ENCODE assay signal across 8 cellular contexts in the genomic region with DNA sequence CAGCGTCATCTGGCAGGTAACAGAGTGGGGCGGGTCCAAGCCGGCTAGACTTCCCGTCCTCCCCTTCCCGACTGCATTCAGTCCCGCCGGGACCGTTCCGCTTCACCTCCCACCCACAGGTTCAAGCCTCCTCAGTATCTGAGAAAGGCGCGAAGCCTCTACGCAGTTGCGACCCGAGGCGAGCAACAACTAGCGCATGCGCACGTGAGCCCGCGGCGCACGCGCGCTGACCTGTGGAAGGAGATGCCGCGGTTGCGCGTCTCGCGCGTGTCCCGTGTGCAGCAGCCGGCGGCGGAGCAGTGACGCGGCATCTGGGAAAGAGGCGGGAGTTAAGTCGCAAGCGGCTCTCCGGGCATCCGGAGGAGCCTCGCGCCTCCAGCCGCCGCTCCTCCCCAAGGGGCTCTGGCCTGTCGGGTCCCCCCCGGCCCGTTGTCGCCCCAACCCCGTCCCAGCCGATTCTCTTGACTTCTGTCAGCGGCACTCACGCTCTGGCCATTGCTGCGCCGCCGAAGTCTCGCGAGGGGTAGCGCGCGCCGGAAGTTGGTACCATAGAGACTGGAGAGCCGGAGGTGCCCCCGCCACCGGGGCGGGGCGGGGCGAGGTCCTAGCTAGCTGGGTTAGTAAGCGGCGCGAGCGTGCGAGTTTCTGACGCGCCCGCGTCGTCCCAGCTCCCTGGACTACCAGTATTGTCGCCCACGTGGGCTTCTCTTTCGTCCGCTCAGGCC. TPM values are rescaled to one million over a fixed set of nuclear protein-coding genes. Genes with fewer than 3 reads are reported as not detected.
DNase-seq lines count a peak whose midpoint lies in the region; ATAC-seq, FAIRE-seq and TF ChIP-seq lines count a peak whose summit lies in the region.

A gene with protein sequence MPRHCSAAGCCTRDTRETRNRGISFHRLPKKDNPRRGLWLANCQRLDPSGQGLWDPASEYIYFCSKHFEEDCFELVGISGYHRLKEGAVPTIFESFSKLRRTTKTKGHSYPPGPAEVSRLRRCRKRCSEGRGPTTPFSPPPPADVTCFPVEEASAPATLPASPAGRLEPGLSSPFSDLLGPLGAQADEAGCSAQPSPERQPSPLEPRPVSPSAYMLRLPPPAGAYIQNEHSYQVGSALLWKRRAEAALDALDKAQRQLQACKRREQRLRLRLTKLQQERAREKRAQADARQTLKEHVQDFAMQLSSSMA (minus strand): TSS at position 518 of the 725 bp plus-strand sequence. CDS start 207 bp downstream, at position 311.

- FAIRE-seq in H1 (lab: Jason Lieb, UNC): no peak

- H3K27me3 ChIP-seq in H1 (replicated peaks in 1 of 4; ENCODE audit: control insufficient read depth in 3 of 4, extremely low read depth in 1 of 4, insufficient read depth in 3 of 4, low read length in 3 of 4): no peaks in the 10 kb centered on the region
- no peaks in the 10 kb centered on the region for H3K27me3 ChIP-seq in mesenchymal stem cell (ENCODE audit: control insufficient read depth in 1 of 2, insufficient read depth in 1 of 2, low read length in 2 of 2)

- H3K4ac ChIP-seq in H1 (replicated peaks; ENCODE audit: insufficient read length, low read depth, low read length): peak within 1 kb of the TSS; percentile 97
- H3K4ac ChIP-seq in mesenchymal stem cell (ENCODE audit: low read depth in 1 of 2, low read length in 2 of 2): peak within 1 kb of the TSS; percentile 62 to 91

- H3K18ac ChIP-seq in H1 (ENCODE audit: extremely low read depth, low read length) (peak within 1 kb of the TSS; percentile 78), mesenchymal stem cell (ENCODE audit: low read depth in 1 of 2, low read length in 2 of 2) (peak within 1 kb of the TSS; percentile 95 to 99)

- H3K9me3 ChIP-seq in H1 (ENCODE audit: insufficient read depth in 2 of 2, low read depth in 1 of 2, low read length in 1 of 2) (no peaks in the 10 kb centered on the region), mesenchymal stem cell (ENCODE audit: control insufficient read depth, low read length) (no peaks in the 10 kb centered on the region)

- H3K36me3 ChIP-seq in H1 (ENCODE audit: control insufficient read depth in 2 of 4, insufficient read depth in 4 of 4, low read length in 3 of 4) (peaks cover 2 to 7% (median 4%) of the 10 kb centered on the region in 4 experiments; a peak in 4 of 8 replicates), mesenchymal stem cell (ENCODE audit: control insufficient read depth in 1 of 2, insufficient read depth in 2 of 2, low read depth in 1 of 2, low read length in 2 of 2) (peaks cover 40 to 42% of the 10 kb centered on the region in 2 experiments)

- no peak within 1 kb of the TSS for H3K23ac ChIP-seq in H1 (ENCODE audit: insufficient read length)
- peak within 1 kb of the TSS; percentile 41 to 69 for H3K23ac ChIP-seq in mesenchymal stem cell (ENCODE audit: low read length in 2 of 2)

- H3K4me2 ChIP-seq in H1 (ENCODE audit: insufficient read depth in 1 of 2, low read depth in 2 of 2, low read length in 2 of 2): peak within 1 kb of the TSS; percentile 73 to 82
- peak within 1 kb of the TSS; percentile 92 for H3K4me2 ChIP-seq in mesenchymal stem cell (ENCODE audit: low read length, poor library complexity, severe bottlenecking)

- TF ChIP-seq POLR2A in H1 (IDR thresholded peaks at IDR 0.05; ENCODE audit: control extremely low read depth in 1 of 2, low read depth in 2 of 2, low read length in 2 of 2): peak; percentile 64 to 73

- peak; percentile 84 for ATAC-seq in GM21390 (IDR thresholded peaks at IDR 0.05; ENCODE audit: unreplicated experiment)

- H3K4me3 ChIP-seq in H1 (ENCODE audit: extremely low read depth in 1 of 4, insufficient read depth in 2 of 4, low read depth in 3 of 4, low read length in 4 of 4) (peak within 1 kb of the TSS; percentile 64 to 99 (median 83)), mesenchymal stem cell (ENCODE audit: insufficient read depth in 1 of 2, low read depth in 1 of 2, low read length in 2 of 2) (peak within 1 kb of the TSS; percentile 70 to 90)

- H2AFZ ChIP-seq in H1 (ENCODE audit: low read length) (0 out of 2 replicates have a peak within 1 kb of the TSS, but pooled peaks have one; percentile 25), mesenchymal stem cell (ENCODE audit: low read depth, low read length) (peak within 1 kb of the TSS; percentile 87)

- H2BK12ac ChIP-seq in H1 (ENCODE audit: low read depth, low read length): 0 out of 2 replicates have a peak within 1 kb of the TSS, but pooled peaks have one; percentile 75
- peak within 1 kb of the TSS; percentile 46 to 93 for H2BK12ac ChIP-seq in mesenchymal stem cell (ENCODE audit: low read length in 2 of 2)

- H3K23me2 ChIP-seq in H1 (ENCODE audit: low read depth, low read length): peaks cover 12% of the 10 kb centered on the region; the same call in 1 of the 2 replicates

- DNase-seq in Caki2 (ENCODE audit: low read depth) (peak; percentile 97), HUDEP-2 (lab: John Stamatoyannopoulos, UW; ENCODE audit: unreplicated experiment in 76 of 76) (peak in 74 of 76 experiments; percentile 56 to 96 (median 90)), NOMO-1 treated with dmso at 0.1 percent for 144 hours (lab: John Stamatoyannopoulos, UW; ENCODE audit: unreplicated experiment) (peak; percentile 98), H1 (ENCODE audit: low read depth in 1 of 2, low spot score in 2 of 2) (peak; percentile 65 to 95), mesenchymal stem cell (peak; percentile 98)
- DNase-seq in activated CD8-positive, alpha-beta memory T cell treated with anti-CD3 and anti-CD28 coated beads for 48 hours (ENCODE audit: low read depth in 2 of 3, low spot score in 2 of 3): peak; percentile 90 to 92 (median 90)
- peak; percentile 96 for DNase-seq in stimulated activated CD8-positive, alpha-beta memory T cell treated with anti-CD3 and anti-CD28 coated beads, Interleukin-12 subunit alpha, Interleukin-12 subunit beta, amount 100 ng/mL, for 24 hours (ENCODE audit: extremely low read depth)

- H3K9ac ChIP-seq in H1 (replicated peaks in 1 of 4; ENCODE audit: extremely low read depth in 1 of 4, low read depth in 3 of 4, low read length in 3 of 4): peak within 1 kb of the TSS; percentile 66 to 86 (median 82)
- H3K9ac ChIP-seq in mesenchymal stem cell (ENCODE audit: low read length): peak within 1 kb of the TSS; percentile 99

- H4K5ac ChIP-seq in H1 (ENCODE audit: insufficient read length, low read depth, low read length): peak within 1 kb of the TSS; percentile 97

- H2BK20ac ChIP-seq in H1 (ENCODE audit: low read length): no peak within 1 kb of the TSS

- H3K14ac ChIP-seq in H1 (ENCODE audit: insufficient read length) (no peak within 1 kb of the TSS), mesenchymal stem cell (ENCODE audit: low read length in 2 of 2) (peak within 1 kb of the TSS in 1 of 2 experiments; percentile 94)

- H4K91ac ChIP-seq in H1 (replicated peaks; ENCODE audit: insufficient read length, low read length) (peak within 1 kb of the TSS; percentile 91), mesenchymal stem cell (ENCODE audit: low read length) (peak within 1 kb of the TSS; percentile 94)

- peak within 1 kb of the TSS; percentile 77 for H3K56ac ChIP-seq in H1 (replicated peaks; ENCODE audit: insufficient read length, low read depth, low read length)

- H4K20me1 ChIP-seq in H1 (replicated peaks in 1 of 2; ENCODE audit: control insufficient read depth in 1 of 2, insufficient read depth in 2 of 2, low read length in 2 of 2): peaks cover 6 to 9% of the 10 kb centered on the region in 2 experiments

- TF ChIP-seq CTCF in H1 (IDR thresholded peaks at IDR 0.05; ENCODE audit: control extremely low read depth in 1 of 3, insufficient read depth in 1 of 3, low read depth in 1 of 3, low read length in 3 of 3): no peak

- H2BK120ac ChIP-seq in H1 (replicated peaks; ENCODE audit: low read depth, low read length): no peak within 1 kb of the TSS
- H2BK120ac ChIP-seq in mesenchymal stem cell (ENCODE audit: low read depth, low read length): peak within 1 kb of the TSS; percentile 81

- H3K79me2 ChIP-seq in H1 (ENCODE audit: control insufficient read depth in 1 of 2, insufficient read depth in 2 of 2, low read length in 2 of 2): no peaks in the 10 kb centered on the region; a peak in 1 of 4 replicates

- POLR2A ChIA-PET in H1 (lab: Charles Lee; ENCODE audit: partially characterized antibody): interaction anchor here (0.9 to 5.5 kb wide), 8 partner anchors 10 to 116 kb away, joined by 4 to 45 read pairs (median 6); partner anchors contain the start of gene LZTR1

- CTCF ChIA-PET in H1 (lab: Charles Lee; ENCODE audit: partially characterized antibody): interaction anchor here (0.8 to 3.0 kb wide), 10 partner anchors 16 to 407 kb away, joined by 3 to 13 read pairs (median 4); partner anchors contain the start of genes AIFM3 and LZTR1

- H2AK5ac ChIP-seq in H1 (ENCODE audit: low read depth, low read length) (no peak within 1 kb of the TSS), mesenchymal stem cell (ENCODE audit: low read length, severe bottlenecking) (peak within 1 kb of the TSS; percentile 54)

- H2BK5ac ChIP-seq in H1 (ENCODE audit: low read depth, low read length): peak within 1 kb of the TSS; percentile 78
- peak within 1 kb of the TSS; percentile 94 for H2BK5ac ChIP-seq in mesenchymal stem cell (ENCODE audit: low read depth, low read length, poor library complexity, severe bottlenecking)

- 2% methylated on average over 77 of the region's 83 CpGs; no CpG with 5 or more reads in 1 of the 2 experiments for WGBS in H1 (ENCODE audit: extremely low coverage in 1 of 2, insufficient coverage in 1 of 2, insufficient read length in 1 of 2, insufficient replicate concordance in 2 of 2, low coverage in 1 of 2, low lambda C conversion rate in 2 of 2, missing lambda C conversion rate in 1 of 2), 2 experiments
- WGBS in mesenchymal stem cell: under 1% methylated on average over 72 of the region's 83 CpGs

- H3K4me1 ChIP-seq in H1 (replicated peaks in 1 of 4; ENCODE audit: control insufficient read depth in 3 of 4, insufficient read depth in 4 of 4, low read length in 3 of 4): peaks cover 0 to 12% (median 8%) of the 10 kb centered on the region in 4 experiments; a peak in 5 of 7 replicates
- peaks cover 34% of the 10 kb centered on the region for H3K4me1 ChIP-seq in mesenchymal stem cell (ENCODE audit: control insufficient read depth, insufficient read depth, low read depth, low read length)

- H4K8ac ChIP-seq in H1 (ENCODE audit: extremely low read depth, insufficient read depth, low read length) (peak within 1 kb of the TSS; percentile 92), mesenchymal stem cell (ENCODE audit: low read length) (peak within 1 kb of the TSS; percentile 98)

- no peak for TF ChIP-seq RAD21 in H1 (IDR thresholded peaks at IDR 0.05 in 1 of 2, conservative IDR thresholded peaks at IDR 0.05 in 1 of 2; ENCODE audit: low read depth in 2 of 2, low read length in 2 of 2)

- H2BK15ac ChIP-seq in H1 (ENCODE audit: low read length) (0 out of 2 replicates have a peak within 1 kb of the TSS, but pooled peaks have one; percentile 29), mesenchymal stem cell (ENCODE audit: low read depth, poor library complexity, severe bottlenecking) (peak within 1 kb of the TSS; percentile 100)

- H3K79me1 ChIP-seq in H1 (ENCODE audit: low read depth, low read length): peaks cover 2% of the 10 kb centered on the region; the same call in 1 of the 2 replicates
- H3K79me1 ChIP-seq in mesenchymal stem cell (replicated peaks; ENCODE audit: low read length, poor library complexity, severe bottlenecking): peaks cover 36% of the 10 kb centered on the region

- in situ Hi-C loops in Caki2 (cut with HindIII; ENCODE audit: low pct_unique_long_range_greater_than_20kb, low sequenced_read_pairs): no loop called here

- TF ChIP-seq EP300 in H1 (IDR thresholded peaks at IDR 0.05; ENCODE audit: borderline replicate concordance in 1 of 2, low read depth in 2 of 2, low read length in 2 of 2): no peak

- H3K27ac ChIP-seq in H1 (ENCODE audit: low read depth, low read length) (peak within 1 kb of the TSS; percentile 74; the same call in 1 of the 2 replicates), mesenchymal stem cell (ENCODE audit: low read length, poor library complexity, severe bottlenecking) (peak within 1 kb of the TSS; percentile 97)

RNA-seq across cellular contexts. Expression of the gene that starts here (rescaled TPM):
- 55.0 and 75.9 TPM in 2 replicates for total RNA-seq in Caki2 (2014; rRNA removed; shearing (Covaris generic); ENCODE audit: low replicate concordance)
- total RNA-seq in H1 (2021; fragmentation: NEBNext Ultra II Directional; extraction: Animal tissue kit (Norgen Biotek cat#: 25700)): 16.2 and 16.9 TPM in 2 replicates
- polyA plus RNA-seq in H1 (2011; rRNA removed): 32.5 and 40.1 TPM in 2 replicates
- 32.0 TPM for polyA plus RNA-seq in H1 (2011; cell fraction: cytosol; rRNA removed)
- 35.8 TPM for polyA plus RNA-seq in H1 (2011; cell fraction: nucleus; rRNA removed)
- polyA plus RNA-seq in H1 (2012, experiment 1 of 2): 8.4 to 24.4 TPM (median 15.6 TPM) in 4 replicates
- 16.3 TPM for polyA plus RNA-seq in H1 (2012, experiment 2 of 2)
- 21.9 TPM for polyA plus RNA-seq in H1 (2013, experiment 1 of 2)
- polyA plus RNA-seq in H1 (2013, experiment 2 of 2): 20.4 TPM
- 11.5 and 14.1 TPM in 2 replicates for polyA minus RNA-seq in H1 (2011; rRNA and poly(A)+ RNA removed)
- 8.6 TPM for polyA minus RNA-seq in H1 (2011; cell fraction: cytosol; rRNA and poly(A)+ RNA removed)
- polyA minus RNA-seq in H1 (2011; cell fraction: nucleus; rRNA and poly(A)+ RNA removed): 40.2 TPM
- polyA plus RNA-seq in mesenchymal stem cell (2013, experiment 1 of 2): 15.5 TPM
- 15.1 TPM for polyA plus RNA-seq in mesenchymal stem cell (2013, experiment 2 of 2)

Comparison
In these comparisons a context has a peak if more than half of its experiments do, and no peak if none do; other contexts are left out.
1. Peak in every context shown above with its lines: DNase-seq, ATAC-seq, H3K4me3 ChIP-seq and H3K27ac ChIP-seq.